In genomic region chr2:63434024-63434423, GRCh38 we compare ENCODE assay signal across 29 cellular contexts.
"Had no signal": no experiment of that assay in that cellular context is flagged by ENCODE, and none has a peak within 500 bp of the region (broad histone marks: within the 10 kb centered on the region; RNA-seq: fewer than 3 reads in every experiment).

No MANE protein-coding gene starts in this region.

- H3K4me3 Mint-ChIP-seq: dendritic cell treated with granulocyte-macrophage colony-stimulating factor and Interleukin-4, amounts not matched to agents 40 ng/mL and 50 ng/mL, for 4 days; effector memory CD8-positive, alpha-beta T cell; endodermal cell had no signal

- DNase-seq: colonic mucosa; cortex of kidney; dermis blood vessel endothelial cell; dorsolateral prefrontal cortex; effector CD4-positive, alpha-beta T cell; effector CD8-positive, alpha-beta T cell; effector memory CD4-positive, alpha-beta T cell; effector memory CD8-positive, alpha-beta T cell; endodermal cell; erythroblast; esophagus squamous epithelium; foreskin fibroblast; foreskin keratinocyte; foreskin melanocyte; gastrocnemius medialis; glutamatergic neuron; head of caudate nucleus; heart left ventricle; heart right ventricle had no signal

- H3K9me3 Mint-ChIP-seq: effector memory CD8-positive, alpha-beta T cell had no signal

- H3K27me3 ChIP-seq: colonic mucosa, dorsolateral prefrontal cortex, esophagus muscularis mucosa, esophagus squamous epithelium, foreskin keratinocyte, gastrocnemius medialis, gastroesophageal sphincter, heart left ventricle, heart right ventricle, hepatocyte had no signal

- H3K4me1 ChIP-seq: colonic mucosa, esophagus muscularis mucosa, foreskin keratinocyte, gastrocnemius medialis, gastroesophageal sphincter had no signal

- H3K4me1 Mint-ChIP-seq: endodermal cell had no signal

- H3K4me2 ChIP-seq: hepatocyte had no signal

- H3K79me2 ChIP-seq: hepatocyte had no signal

- FAIRE-seq: endometrium, endothelial cell of umbilical vein, frontal cortex had no signal

- H3K9me3 ChIP-seq: colonic mucosa, esophagus muscularis mucosa, esophagus squamous epithelium, gastrocnemius medialis, gastroesophageal sphincter, heart right ventricle had no signal

- H3K27me3 Mint-ChIP-seq: dendritic cell treated with granulocyte-macrophage colony-stimulating factor and Interleukin-4, amounts not matched to agents 40 ng/mL and 50 ng/mL, for 4 days; effector memory CD8-positive, alpha-beta T cell had no signal

- H3K4me3 ChIP-seq: colonic mucosa, coronary artery, dorsolateral prefrontal cortex, esophagus muscularis mucosa, esophagus squamous epithelium, gastrocnemius medialis, gastroesophageal sphincter, heart left ventricle, heart right ventricle, hepatocyte had no signal

- H3K27ac Mint-ChIP-seq: dendritic cell treated with granulocyte-macrophage colony-stimulating factor and Interleukin-4, amounts not matched to agents 40 ng/mL and 50 ng/mL, for 4 days; endodermal cell had no signal

- H2AFZ ChIP-seq: hepatocyte had no signal

- ATAC-seq: effector memory CD8-positive, alpha-beta T cell; esophagus mucosa; foreskin keratinocyte; gastrocnemius medialis; gastroesophageal sphincter; heart left ventricle; heart right ventricle had no signal

- H3K36me3 ChIP-seq: colonic mucosa, esophagus squamous epithelium had no signal

- H3K27ac ChIP-seq: colonic mucosa, coronary artery, dorsolateral prefrontal cortex, epithelial cell of prostate, esophagus muscularis mucosa, esophagus squamous epithelium, foreskin keratinocyte, gastrocnemius medialis, gastroesophageal sphincter, heart left ventricle, heart right ventricle, hepatocyte had no signal
